ENCODE assay signal across 1 cellular context in genomic region chr1:209850342-209850979, GRCh38.
A peak's percentile ranks its signal among the peaks of the same experiment; 100 is the strongest.
TF ChIP-seq lines count a peak whose summit lies in the region.

No MANE protein-coding gene starts in this region.

TF ChIP-seq in K562, 482 proteins besides CTCF, POLR2A, EP300 and RAD21 (continued from another document):
- TF ChIP-seq PRDM10 (IDR thresholded peaks at IDR 0.05; ENCODE audit: partially characterized antibody) (peak; percentile 24), SAP30 (IDR thresholded peaks at IDR 0.05; ENCODE audit: borderline replicate concordance, insufficient read depth, low read depth, low read length, poor library complexity, severe bottlenecking) (no peak), KLF16 (IDR thresholded peaks at IDR 0.05) (peak; percentile 40; the same call in 1 of the 2 replicates), SMAD3 (CRISPR knock-in tag; conservative IDR thresholded peaks at IDR 0.05) (no peak), JUND (IDR thresholded peaks at IDR 0.05; ENCODE audit: borderline replicate concordance, low read depth, low read length) (peak; percentile 67; the same call in 1 of the 2 replicates), JUND (tag; IDR thresholded peaks at IDR 0.05; ENCODE audit: borderline replicate concordance, low read depth, low read length) (peak; percentile 46; the same call in 1 of the 3 replicates), CREM (IDR thresholded peaks at IDR 0.05; ENCODE audit: low read depth) (peak; percentile 59), ATF7 (IDR thresholded peaks at IDR 0.05) (peak; percentile 68), RCOR1 (IDR thresholded peaks at IDR 0.05; ENCODE audit: borderline replicate concordance in 1 of 2, low read depth in 2 of 2, low read length in 2 of 2) (peak in 1 of 2 experiments; percentile 29; a peak in 1 of 4 replicates), FOXJ2 (tag; IDR thresholded peaks at IDR 0.05) (no peak)
TF ChIP-seq in K562: peak in this region for 10.
